In the genomic region with DNA sequence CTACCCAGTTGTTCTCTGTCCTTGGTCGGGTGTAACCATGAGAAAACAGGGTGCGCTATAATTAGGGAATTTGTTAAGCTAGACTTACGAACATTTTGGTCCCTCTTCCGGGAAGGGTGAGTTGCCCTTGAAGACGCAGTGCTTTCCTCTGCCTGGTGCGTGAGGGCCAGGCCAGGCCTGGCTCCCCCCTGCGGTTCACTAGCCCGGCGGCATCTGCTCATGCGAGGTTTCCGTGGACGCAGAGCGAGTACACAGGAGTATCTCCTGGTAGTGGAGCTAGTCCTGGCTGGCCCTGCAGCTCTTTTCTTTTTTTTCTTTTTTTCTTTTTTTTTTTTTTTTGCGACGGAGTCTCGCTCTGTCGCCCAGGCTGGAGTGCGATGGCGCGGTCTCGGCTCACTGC, we compare ENCODE assay signal across 20 cellular contexts.
DNase-seq lines count a peak whose midpoint lies in the region; ATAC-seq and TF ChIP-seq lines count a peak whose summit lies in the region.
"Had no signal": no experiment of that assay in that cellular context is flagged by ENCODE, and none has a peak within 500 bp of the region (broad histone marks: within the 10 kb centered on the region; RNA-seq: fewer than 3 reads in every experiment).

No MANE protein-coding gene starts in this region.

- peaks cover 7% of the 10 kb centered on the region for H3K36me3 ChIP-seq in upper lobe of right lung

- H3K9me3 ChIP-seq in upper lobe of right lung (no peaks in the 10 kb centered on the region), right cardiac atrium (ENCODE audit: control insufficient read depth, low read length) (no peaks in the 10 kb centered on the region)
- H3K9me3 ChIP-seq: BLaER1, Caco-2 had no signal

- H3K27ac ChIP-seq in upper lobe of right lung (no peak overlapping the region), right cardiac atrium (ENCODE audit: low read length) (no peak overlapping the region)
- H3K27ac ChIP-seq: 22Rv1, BLaER1, C4-2B had no signal

- DNase-seq in NCI-H748 (lab: John Stamatoyannopoulos, UW; ENCODE audit: unreplicated experiment) (peak; percentile 11), NCI-H748 treated with DMSO at 0.1 percent for 48 hours (lab: John Stamatoyannopoulos, UW) (no peak), islet precursor cell (peak; percentile 37), upper lobe of right lung (peak; percentile 43), right cardiac atrium (no peak)
- DNase-seq: Caco-2; CD4-positive, CD25-positive, alpha-beta regulatory T cell; CD8-positive, alpha-beta T cell; DMS 273 treated with DMSO at 0.1 percent for 48 hours; DMS79; EL; GDM1; GOT3; HFFc6 had no signal

- no peak for TF ChIP-seq CTCF in upper lobe of right lung (IDR thresholded peaks at IDR 0.05)

- H3K4me1 ChIP-seq in upper lobe of right lung (no peaks in the 10 kb centered on the region), right cardiac atrium (ENCODE audit: control insufficient read depth, insufficient read depth, low read length) (no peaks in the 10 kb centered on the region)
- H3K4me1 ChIP-seq: BLaER1, Caco-2 had no signal

- H3K4me3 ChIP-seq in upper lobe of right lung (no peak overlapping the region), right cardiac atrium (ENCODE audit: low read length) (no peak overlapping the region)
- H3K4me3 ChIP-seq: BLaER1, GM12878 had no signal

- no peak for ATAC-seq in upper lobe of right lung
- no peak for ATAC-seq in right cardiac atrium
- no peak for ATAC-seq in GM18498 (IDR thresholded peaks at IDR 0.05; ENCODE audit: unreplicated experiment)
- ATAC-seq: CD8-positive, alpha-beta T cell; GM12878; HCT116 had no signal

- no peaks in the 10 kb centered on the region for H3K27me3 ChIP-seq in upper lobe of right lung
- H3K27me3 ChIP-seq in right cardiac atrium (ENCODE audit: control insufficient read depth, insufficient read depth), result no peaks in the 10 kb centered on the region
- H3K27me3 ChIP-seq: BLaER1 had no signal

- intact Hi-C loops in upper lobe of right lung (cut with DNase I), result no loop called here
- intact Hi-C loops in right cardiac atrium (cut with DNase I), result no loop called here

- WGBS in right cardiac atrium, result 99% methylated on average over 21 of the region's 21 CpGs

Comparison
In these comparisons a context has a peak if more than half of its experiments do, and no peak if none do; other contexts are left out.
1. DNase-seq: peak in NCI-H748 (single experiment), islet precursor cell (single experiment) and upper lobe of right lung (single experiment); none in NCI-H748 treated with DMSO at 0.1 percent for 48 hours (single experiment) and right cardiac atrium (0 of 3).